In genomic region chr2:177124371-177124770, GRCh38 we compare ENCODE assay signal across 29 cellular contexts.
"Had no signal": no experiment of that assay in that cellular context is flagged by ENCODE, and none has a peak within 500 bp of the region (broad histone marks: within the 10 kb centered on the region; RNA-seq: fewer than 3 reads in every experiment).

No MANE protein-coding gene starts in this region.

- H3K9me3 ChIP-seq: body of pancreas, colonic mucosa, left lung, lower lobe of right lung, mucosa of descending colon, stomach, thyroid gland, upper lobe of left lung, vagina had no signal

- H3K4me1 ChIP-seq: body of pancreas, colonic mucosa, left lung, lower lobe of right lung, stomach, upper lobe of left lung, vagina had no signal

- H3K4me3 ChIP-seq: body of pancreas, cardiac muscle cell, colonic mucosa, left lung, lower lobe of right lung, mucosa of descending colon, skin epidermis, stomach, thyroid gland, upper lobe of left lung, vagina had no signal

- H3K36me3 ChIP-seq: cardiac muscle cell, colonic mucosa, left lung, lower lobe of right lung, stomach, thyroid gland, upper lobe of left lung, vagina had no signal

- DNase-seq: activated B cell treated with CpG ODN at 0.5 μM for 24 hours; activated CD4-positive, alpha-beta T cell treated with anti-CD3 and anti-CD28 coated beads, Interleukin-2, amount 50 U/mL, for 4 hours; activated CD8-positive, alpha-beta memory T cell treated with anti-CD3 and anti-CD28 coated beads for 24 hours; activated effector memory CD4-positive, alpha-beta T cell treated with Interleukin-2 at 50 U/mL for 16 hours; activated naive CD4-positive, alpha-beta T cell treated with Interleukin-2 at 50 U/mL for 16 hours; anterior cingulate cortex; body of pancreas; cerebellar nuclear complex; colonic mucosa; effector memory CD8-positive, alpha-beta T cell; foreskin melanocyte; kidney glomerular epithelial cell; left lung; lower lobe of right lung; mucosa of descending colon; posterior cingulate gyrus; stimulated activated CD4-positive, alpha-beta T cell treated with anti-CD3 and anti-CD28 coated beads, Interleukin-12 subunit alpha, Interleukin-12 subunit beta, amount 100 ng/mL, for 4 hours; stimulated activated CD4-positive, alpha-beta T cell treated with anti-CD3 and anti-CD28 coated beads, Interleukin-4, amount 100 ng/mL, for 24 hours; stomach; T-helper 2 cell; thyroid gland; upper lobe of left lung had no signal

- ATAC-seq: body of pancreas; effector memory CD8-positive, alpha-beta T cell; esophagus mucosa; left lung; lower lobe of right lung; mucosa of descending colon; natural killer cell treated with Interleukin-12 subunit alpha and Interleukin-12 subunit beta and Interleukin-15 and Interleukin-18, amount 100 ng/mL, for 72 hours; sciatic nerve; stimulated activated effector memory CD8-positive, alpha-beta T cell treated with anti-CD3 and anti-CD28 coated beads, Interleukin-12 subunit alpha, Interleukin-12 subunit beta, amount 100 ng/mL, for 72 hours had no signal

- H3K27ac ChIP-seq: body of pancreas, cardiac muscle cell, colonic mucosa, left lung, lower lobe of right lung, skin epidermis, stomach, thyroid gland, upper lobe of left lung had no signal

- H3K27me3 ChIP-seq: body of pancreas, cardiac muscle cell, colonic mucosa, left lung, stomach, thyroid gland, upper lobe of left lung, vagina had no signal
